Comparison of ENCODE assay signal across 8 cellular contexts in genomic region chr2:15561574-15562344, GRCh38. TPM values are rescaled to one million over a fixed set of nuclear protein-coding genes. Genes with fewer than 3 reads are reported as not detected.
DNase-seq lines count a peak whose midpoint lies in the region; ATAC-seq and TF ChIP-seq lines count a peak whose summit lies in the region.

No MANE protein-coding gene starts in this region.

- TF ChIP-seq CTCF in CD8-positive, alpha-beta T cell (IDR thresholded peaks at IDR 0.05), result no peak
- no peak for TF ChIP-seq CTCF in RWPE1 (conservative IDR thresholded peaks at IDR 0.05; ENCODE audit: low read depth)
- TF ChIP-seq CTCF in gastrocnemius medialis (IDR thresholded peaks at IDR 0.05 in 4 of 5, conservative IDR thresholded peaks at IDR 0.05 in 1 of 5), result no peak

- H3K36me3 ChIP-seq in CD8-positive, alpha-beta T cell (ENCODE audit: insufficient read depth, low read length), result no peaks in the 10 kb centered on the region
- H3K36me3 ChIP-seq in gastrocnemius medialis, result no peaks in the 10 kb centered on the region

- H3K27me3 ChIP-seq in CD8-positive, alpha-beta T cell (ENCODE audit: insufficient read depth, low read length), result no peaks in the 10 kb centered on the region
- H3K27me3 ChIP-seq in gastrocnemius medialis, result no peaks in the 10 kb centered on the region

- H3K4me1 ChIP-seq in CD8-positive, alpha-beta T cell (ENCODE audit: insufficient read depth, low read length), result peaks cover 9% of the 10 kb centered on the region
- peaks cover 23 to 27% of the 10 kb centered on the region in 2 donors for H3K4me1 ChIP-seq in gastrocnemius medialis

- H3K9me3 ChIP-seq in CD8-positive, alpha-beta T cell (ENCODE audit: low read length), result no peaks in the 10 kb centered on the region
- no peaks in the 10 kb centered on the region for H3K9me3 ChIP-seq in gastrocnemius medialis

- H3K27me3 Mint-ChIP-seq in CD8-positive, alpha-beta T cell (ENCODE audit: low read depth), result peaks cover 4% of the 10 kb centered on the region

- TF ChIP-seq POLR2A in gastrocnemius medialis (IDR thresholded peaks at IDR 0.05), result no peak

- peak; percentile 32 for ATAC-seq in CD8-positive, alpha-beta T cell
- peak; percentile 38 for ATAC-seq in GM19395 (IDR thresholded peaks at IDR 0.05; ENCODE audit: unreplicated experiment)
- ATAC-seq in HG03460 (IDR thresholded peaks at IDR 0.05; ENCODE audit: unreplicated experiment), result peak; percentile 22
- peak; percentile 60 to 70 for ATAC-seq in gastrocnemius medialis

- peak in 5 of 7 experiments; percentile 5 to 48 (median 27) for DNase-seq in CD8-positive, alpha-beta T cell
- DNase-seq in RWPE1 (ENCODE audit: low spot score), result peak; percentile 18
- DNase-seq in astrocyte of the hippocampus (ENCODE audit: low read depth, low spot score), result peak; percentile 61
- no peak for DNase-seq in gastrocnemius medialis
- no peak for DNase-seq in HuH-7.5 (ENCODE audit: low spot score)

- intact Hi-C loops in CD8-positive, alpha-beta T cell (cut with DNase I, micrococcal nuclease), result loop anchor here (1.0 kb wide), 2 partner anchors 16 to 30 kb away; partner anchors contain the start of gene DDX1 (in 2 of the 2)
- intact Hi-C loops in gastrocnemius medialis (cut with DNase I; ENCODE audit: low total_unique reads), result loop anchor here (1.0 to 5.0 kb wide), 2 partner anchors 30 to 109 kb away; partner anchors contain the start of gene DDX1

- POLR2A ChIA-PET in CD8-positive, alpha-beta T cell (lab: Charles Lee), result interaction anchor here (0.6 to 1.6 kb wide), 5 partner anchors 15 to 1147 kb away, joined by 3 to 8 read pairs (median 5); partner anchors contain the start of gene DDX1
- POLR2A ChIA-PET in RWPE1 (lab: Yijun Ruan, JAX; ENCODE audit: low non-redundant PET), result no interaction called here

- H3K27ac Mint-ChIP-seq in CD8-positive, alpha-beta T cell, result peak overlapping the region; percentile 98

- H3K4me3 Mint-ChIP-seq in CD8-positive, alpha-beta T cell, result peak overlapping the region; percentile 100

- H3K27ac ChIP-seq in CD8-positive, alpha-beta T cell (ENCODE audit: low read depth, low read length), result peak overlapping the region; percentile 47
- H3K27ac ChIP-seq in RWPE1 (peak overlapping the region; percentile 65), gastrocnemius medialis (peak overlapping the region; percentile 84 to 89 (median 84))

- H3K4me3 ChIP-seq in CD8-positive, alpha-beta T cell (ENCODE audit: low read depth, low read length), result peak overlapping the region; percentile 53
- H3K4me3 ChIP-seq in iPS-11a (ENCODE audit: low read depth, low read length) (peak overlapping the region; percentile 91), gastrocnemius medialis (peak overlapping the region; percentile 80 to 95 (median 82))

- H3K36me3 Mint-ChIP-seq in CD8-positive, alpha-beta T cell, result peaks cover 13% of the 10 kb centered on the region

- CTCF ChIA-PET in CD8-positive, alpha-beta T cell (lab: Charles Lee), result interaction anchor here (1.0 to 6.4 kb wide), 2 partner anchors 15 to 18 kb away, joined by 3 to 33 read pairs; no protein-coding TSS in a partner anchor
- CTCF ChIA-PET in RWPE1 (lab: Yijun Ruan, JAX), result interaction anchor here (0.6 to 1.5 kb wide), 3 partner anchors 16 to 320 kb away, joined by 4 read pairs; no protein-coding TSS in a partner anchor

- in situ Hi-C loops in gastrocnemius medialis (cut with MboI; ENCODE audit: low sequenced_read_pairs in 4 of 4), result no loop called here

- H3K9me3 Mint-ChIP-seq in CD8-positive, alpha-beta T cell, result no peaks in the 10 kb centered on the region

- H3K4me1 Mint-ChIP-seq in CD8-positive, alpha-beta T cell (ENCODE audit: low read depth), result peaks cover 40% of the 10 kb centered on the region

RNA-seq across cellular contexts. Expression of gene NBAS, which starts 0.6 kb away (rescaled TPM):
- total RNA-seq in CD8-positive, alpha-beta T cell, result 10 to 100 TPM; 16.9 to 17.6 TPM
- 10 to 100 TPM; 27.3 to 43.6 (median 28.4) TPM for total RNA-seq in gastrocnemius medialis

RNA-seq across cellular contexts. Expression of gene DDX1, which starts 29.9 kb away (rescaled TPM):
- total RNA-seq in CD8-positive, alpha-beta T cell, result 10 to 100 TPM; 49.7 to 58.0 TPM
- 100 to 1,000 TPM in 1 of 4 donors, 10 to 100 TPM in 3; 72.8 to 108 (median 88.6) TPM for total RNA-seq in gastrocnemius medialis

Comparison
In these comparisons a context has a peak if more than half of its experiments do, and no peak if none do; other contexts are left out.
1. DNase-seq: peak in CD8-positive, alpha-beta T cell (5 of 7), RWPE1 (single experiment) and astrocyte of the hippocampus (single experiment); none in gastrocnemius medialis (0 of 2) and HuH-7.5 (single experiment).
2. Peak in every context shown above with its lines, with median percentiles within 50 percentile points of each other: ATAC-seq, H3K27ac ChIP-seq and H3K4me3 ChIP-seq.